In the genomic region with DNA sequence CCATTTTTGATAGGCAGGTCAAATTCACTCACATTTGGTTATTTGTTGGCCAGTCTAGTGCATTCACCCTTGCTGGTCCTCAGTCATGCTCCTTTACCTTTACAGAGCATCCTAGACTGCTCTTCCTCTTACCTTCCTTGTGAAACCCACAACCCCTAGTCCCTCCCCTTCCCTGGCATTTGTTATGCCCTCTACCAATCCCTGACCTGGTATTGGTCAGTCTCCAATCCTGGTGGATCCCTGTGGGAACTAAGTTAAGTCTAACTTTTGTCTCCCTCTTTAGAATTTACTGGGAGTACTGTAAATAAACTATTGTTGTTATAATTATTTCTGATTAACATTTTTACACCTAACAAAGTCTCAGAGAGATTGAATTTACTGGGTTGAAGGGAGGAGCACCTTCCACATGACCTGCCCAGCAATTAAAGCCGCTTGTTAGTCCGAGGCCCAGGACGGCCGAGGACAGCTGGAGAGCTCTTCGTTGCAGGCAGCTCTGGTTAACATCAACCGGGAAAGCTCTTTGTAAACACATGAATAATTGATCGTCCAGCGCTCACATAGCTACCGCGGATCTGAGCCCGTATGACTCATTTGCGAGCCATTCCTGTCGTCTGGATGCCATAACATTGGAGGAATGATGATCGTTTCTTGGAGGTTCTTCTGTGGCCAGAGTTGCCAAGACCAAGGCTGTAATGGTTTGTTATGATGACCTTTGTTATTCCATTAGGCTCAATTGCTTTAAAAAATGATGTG, we compare ENCODE assay signal across 11 cellular contexts. TPM values are rescaled to one million over a fixed set of nuclear protein-coding genes. Genes with fewer than 3 reads are reported as not detected.
DNase-seq lines count a peak whose midpoint lies in the region; ATAC-seq and TF ChIP-seq lines count a peak whose summit lies in the region.
"Had no signal": no experiment of that assay in that cellular context is flagged by ENCODE, and none has a peak within 500 bp of the region (broad histone marks: within the 10 kb centered on the region; RNA-seq: fewer than 3 reads in every experiment).

No MANE protein-coding gene starts in this region.

- H3K79me2 ChIP-seq in HCT116 (ENCODE audit: insufficient read depth, low read length), result no peaks in the 10 kb centered on the region

- BruUV-seq in HCT116 (replicated peaks; lab: Mats Ljungman, UMichigan), result no TSS peak

- no peak overlapping the region for H3K9ac ChIP-seq in HCT116 (ENCODE audit: low read length)

- H3K4me2 ChIP-seq in HCT116 (ENCODE audit: low read length), result no peak overlapping the region

- in situ Hi-C loops in astrocyte of the spinal cord (cut with HindIII; ENCODE audit: low sequenced_read_pairs), result no loop called here

- RAD21 ChIA-PET in HCT116 (lab: Charles Lee; ENCODE audit: low non-redundant PET in 1 of 2, low total read pairs in 2 of 2, uncharacterized antibody in 2 of 2, unreplicated experiment in 2 of 2), result no interaction called here

- H2AFZ ChIP-seq in HCT116 (ENCODE audit: low read depth, low read length, poor library complexity, severe bottlenecking), result no peak overlapping the region

- H3K36me3 ChIP-seq in HCT116 (ENCODE audit: control insufficient read depth in 1 of 2, insufficient read depth in 2 of 2, low read length in 2 of 2) (no peaks in the 10 kb centered on the region), right lobe of liver (peaks cover 0 to 3% (median 0%) of the 10 kb centered on the region in 4 donors), tibial artery (peaks cover 0 to 26% (median 0%) of the 10 kb centered on the region in 3 donors)

- H3K27me3 ChIP-seq in HCT116 (ENCODE audit: insufficient read depth, low read length) (no peaks in the 10 kb centered on the region), right lobe of liver (no peaks in the 10 kb centered on the region), tibial artery (no peaks in the 10 kb centered on the region)

- H4K20me1 ChIP-seq in HCT116 (ENCODE audit: insufficient read depth), result no peaks in the 10 kb centered on the region

- POLR2A ChIA-PET in HCT116 (lab: Charles Lee), result no interaction called here

- TF ChIP-seq CTCF in HCT116 (IDR thresholded peaks at IDR 0.05 in 2 of 3, conservative IDR thresholded peaks at IDR 0.05 in 1 of 3; ENCODE audit: borderline replicate concordance in 1 of 3, insufficient read depth in 1 of 3, low read depth in 2 of 3, low read length in 2 of 3), result no peak
- TF ChIP-seq CTCF in astrocyte of the spinal cord (IDR thresholded peaks at IDR 0.05; ENCODE audit: low read depth, low read length), result no peak
- TF ChIP-seq CTCF in right lobe of liver (IDR thresholded peaks at IDR 0.05), result no peak
- TF ChIP-seq CTCF in tibial artery (IDR thresholded peaks at IDR 0.05), result no peak

- H3K9me3 ChIP-seq in HCT116 (ENCODE audit: control insufficient read depth in 1 of 2, insufficient read depth in 1 of 2, low read depth in 1 of 2, low read length in 2 of 2), result no peaks in the 10 kb centered on the region
- no peaks in the 10 kb centered on the region for H3K9me3 ChIP-seq in right lobe of liver
- H3K9me3 ChIP-seq in tibial artery, result no peaks in the 10 kb centered on the region

- H3K4me1 ChIP-seq in HCT116 (ENCODE audit: control insufficient read depth in 1 of 2, insufficient read depth in 2 of 2, low read length in 2 of 2), result no peaks in the 10 kb centered on the region
- no peaks in the 10 kb centered on the region for H3K4me1 ChIP-seq in right lobe of liver
- H3K4me1 ChIP-seq in tibial artery, result peaks cover 0 to 20% (median 12%) of the 10 kb centered on the region in 4 donors

- peak; percentile 44; the same call in 1 of the 2 replicates for ATAC-seq in HCT116
- ATAC-seq in right lobe of liver, result peak in 3 of 4 donors; percentile 31 to 47 (median 45)
- no peak for ATAC-seq in HG03135 (IDR thresholded peaks at IDR 0.05; ENCODE audit: unreplicated experiment)
- ATAC-seq in GM18909 (IDR thresholded peaks at IDR 0.05; ENCODE audit: poor library complexity, unreplicated experiment), result no peak
- no peak for ATAC-seq in GM21717 (IDR thresholded peaks at IDR 0.05; ENCODE audit: unreplicated experiment)

- no peaks in the 10 kb centered on the region for H3K9me2 ChIP-seq in HCT116 (ENCODE audit: insufficient read depth)

- WGBS in right lobe of liver (ENCODE audit: insufficient coverage, low coverage, low lambda C conversion rate, missing lambda C conversion rate), result 93% methylated on average over 13 of the region's 14 CpGs

- TF ChIP-seq RAD21 in HCT116 (IDR thresholded peaks at IDR 0.05; ENCODE audit: low read depth), result no peak

- H3K4me3 ChIP-seq in HCT116 (replicated peaks in 1 of 2; ENCODE audit: low read depth in 1 of 2, low read length in 2 of 2), result no peak overlapping the region
- no peak overlapping the region for H3K4me3 ChIP-seq in astrocyte of the spinal cord (ENCODE audit: low read depth, low read length)
- no peak overlapping the region for H3K4me3 ChIP-seq in right lobe of liver
- no peak overlapping the region for H3K4me3 ChIP-seq in tibial artery

- DNase-seq in HCT116 (ENCODE audit: low read depth, low spot score) (no peak), astrocyte of the spinal cord (ENCODE audit: low read depth, low spot score) (peak; percentile 77), right lobe of liver (no peak), tibial artery (peak in 1 of 2 donors; percentile 40), cerebellar cortex (ENCODE audit: low spot score) (no peak)
- DNase-seq: activated CD8-positive, alpha-beta memory T cell treated with anti-CD3 and anti-CD28 coated beads for 24 hours; NCI-H1436 treated with DMSO at 0.1 percent for 48 hours; RPMI8226 had no signal

- intact Hi-C loops in HCT116 (cut with micrococcal nuclease), result no loop called here
- intact Hi-C loops in right lobe of liver (cut with DNase I), result no loop called here
- intact Hi-C loops in tibial artery (cut with DNase I; ENCODE audit: low total_unique reads), result no loop called here

- CTCF ChIA-PET in HCT116 (lab: Charles Lee), result no interaction called here

- no peak for TF ChIP-seq POLR2A in HCT116 (IDR thresholded peaks at IDR 0.05; ENCODE audit: borderline replicate concordance, extremely low read depth, insufficient read depth, insufficient read length)
- no peak for TF ChIP-seq POLR2A in right lobe of liver (IDR thresholded peaks at IDR 0.05)

- H3K27ac ChIP-seq in HCT116 (ENCODE audit: low read depth, low read length), result no peak overlapping the region
- H3K27ac ChIP-seq in right lobe of liver, result peak overlapping the region in 1 of 3 donors; percentile 8
- peak overlapping the region; percentile 10 to 12 for H3K27ac ChIP-seq in tibial artery

TF ChIP-seq in HCT116, 20 proteins besides CTCF, POLR2A, EP300 and RAD21:
- TF ChIP-seq SRF (IDR thresholded peaks at IDR 0.05; ENCODE audit: low read depth), result no peak
- no peak for TF ChIP-seq YY1 (IDR thresholded peaks at IDR 0.05; ENCODE audit: extremely low read depth, insufficient replicate concordance, low read depth, low read length)
- TF ChIP-seq SP1 (IDR thresholded peaks at IDR 0.05; ENCODE audit: low read depth), result no peak
- no peak for TF ChIP-seq CBX3 (IDR thresholded peaks at IDR 0.05; ENCODE audit: low read depth)
- TF ChIP-seq, protein P1, sequence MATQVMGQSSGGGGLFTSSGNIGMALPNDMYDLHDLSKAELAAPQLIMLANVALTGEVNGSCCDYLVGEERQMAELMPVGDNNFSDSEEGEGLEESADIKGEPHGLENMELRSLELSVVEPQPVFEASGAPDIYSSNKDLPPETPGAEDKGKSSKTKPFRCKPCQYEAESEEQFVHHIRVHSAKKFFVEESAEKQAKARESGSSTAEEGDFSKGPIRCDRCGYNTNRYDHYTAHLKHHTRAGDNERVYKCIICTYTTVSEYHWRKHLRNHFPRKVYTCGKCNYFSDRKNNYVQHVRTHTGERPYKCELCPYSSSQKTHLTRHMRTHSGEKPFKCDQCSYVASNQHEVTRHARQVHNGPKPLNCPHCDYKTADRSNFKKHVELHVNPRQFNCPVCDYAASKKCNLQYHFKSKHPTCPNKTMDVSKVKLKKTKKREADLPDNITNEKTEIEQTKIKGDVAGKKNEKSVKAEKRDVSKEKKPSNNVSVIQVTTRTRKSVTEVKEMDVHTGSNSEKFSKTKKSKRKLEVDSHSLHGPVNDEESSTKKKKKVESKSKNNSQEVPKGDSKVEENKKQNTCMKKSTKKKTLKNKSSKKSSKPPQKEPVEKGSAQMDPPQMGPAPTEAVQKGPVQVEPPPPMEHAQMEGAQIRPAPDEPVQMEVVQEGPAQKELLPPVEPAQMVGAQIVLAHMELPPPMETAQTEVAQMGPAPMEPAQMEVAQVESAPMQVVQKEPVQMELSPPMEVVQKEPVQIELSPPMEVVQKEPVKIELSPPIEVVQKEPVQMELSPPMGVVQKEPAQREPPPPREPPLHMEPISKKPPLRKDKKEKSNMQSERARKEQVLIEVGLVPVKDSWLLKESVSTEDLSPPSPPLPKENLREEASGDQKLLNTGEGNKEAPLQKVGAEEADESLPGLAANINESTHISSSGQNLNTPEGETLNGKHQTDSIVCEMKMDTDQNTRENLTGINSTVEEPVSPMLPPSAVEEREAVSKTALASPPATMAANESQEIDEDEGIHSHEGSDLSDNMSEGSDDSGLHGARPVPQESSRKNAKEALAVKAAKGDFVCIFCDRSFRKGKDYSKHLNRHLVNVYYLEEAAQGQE (IDR thresholded peaks at IDR 0.05; ENCODE audit: low read depth), result no peak
- TF ChIP-seq, protein P2, sequence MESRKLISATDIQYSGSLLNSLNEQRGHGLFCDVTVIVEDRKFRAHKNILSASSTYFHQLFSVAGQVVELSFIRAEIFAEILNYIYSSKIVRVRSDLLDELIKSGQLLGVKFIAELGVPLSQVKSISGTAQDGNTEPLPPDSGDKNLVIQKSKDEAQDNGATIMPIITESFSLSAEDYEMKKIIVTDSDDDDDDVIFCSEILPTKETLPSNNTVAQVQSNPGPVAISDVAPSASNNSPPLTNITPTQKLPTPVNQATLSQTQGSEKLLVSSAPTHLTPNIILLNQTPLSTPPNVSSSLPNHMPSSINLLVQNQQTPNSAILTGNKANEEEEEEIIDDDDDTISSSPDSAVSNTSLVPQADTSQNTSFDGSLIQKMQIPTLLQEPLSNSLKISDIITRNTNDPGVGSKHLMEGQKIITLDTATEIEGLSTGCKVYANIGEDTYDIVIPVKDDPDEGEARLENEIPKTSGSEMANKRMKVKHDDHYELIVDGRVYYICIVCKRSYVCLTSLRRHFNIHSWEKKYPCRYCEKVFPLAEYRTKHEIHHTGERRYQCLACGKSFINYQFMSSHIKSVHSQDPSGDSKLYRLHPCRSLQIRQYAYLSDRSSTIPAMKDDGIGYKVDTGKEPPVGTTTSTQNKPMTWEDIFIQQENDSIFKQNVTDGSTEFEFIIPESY (IDR thresholded peaks at IDR 0.05; ENCODE audit: extremely low read depth, insufficient replicate concordance, low read length), result no peak
TF ChIP-seq in HCT116: peak in this region for 0.

RNA-seq across cellular contexts. Expression of a gene that starts 31.9 kb away (rescaled TPM):
- total RNA-seq in HCT116 (2021; ENCODE audit: unreplicated experiment) (26.5 TPM), right lobe of liver (10 to 100 TPM; 14.5 to 83.6 (median 35.2) TPM)
- polyA plus RNA-seq in HCT116 (2012), result 7.6 and 10.2 TPM in 2 replicates

Comparison
In these comparisons a context has a peak if more than half of its experiments do, and no peak if none do; other contexts are left out.
1. ATAC-seq: peak in HCT116 (single experiment) and right lobe of liver (3 of 4); none in HG03135 (single experiment), GM18909 (single experiment) and GM21717 (single experiment).